ENCODE assay signal across 18 cellular contexts in the genomic region with DNA sequence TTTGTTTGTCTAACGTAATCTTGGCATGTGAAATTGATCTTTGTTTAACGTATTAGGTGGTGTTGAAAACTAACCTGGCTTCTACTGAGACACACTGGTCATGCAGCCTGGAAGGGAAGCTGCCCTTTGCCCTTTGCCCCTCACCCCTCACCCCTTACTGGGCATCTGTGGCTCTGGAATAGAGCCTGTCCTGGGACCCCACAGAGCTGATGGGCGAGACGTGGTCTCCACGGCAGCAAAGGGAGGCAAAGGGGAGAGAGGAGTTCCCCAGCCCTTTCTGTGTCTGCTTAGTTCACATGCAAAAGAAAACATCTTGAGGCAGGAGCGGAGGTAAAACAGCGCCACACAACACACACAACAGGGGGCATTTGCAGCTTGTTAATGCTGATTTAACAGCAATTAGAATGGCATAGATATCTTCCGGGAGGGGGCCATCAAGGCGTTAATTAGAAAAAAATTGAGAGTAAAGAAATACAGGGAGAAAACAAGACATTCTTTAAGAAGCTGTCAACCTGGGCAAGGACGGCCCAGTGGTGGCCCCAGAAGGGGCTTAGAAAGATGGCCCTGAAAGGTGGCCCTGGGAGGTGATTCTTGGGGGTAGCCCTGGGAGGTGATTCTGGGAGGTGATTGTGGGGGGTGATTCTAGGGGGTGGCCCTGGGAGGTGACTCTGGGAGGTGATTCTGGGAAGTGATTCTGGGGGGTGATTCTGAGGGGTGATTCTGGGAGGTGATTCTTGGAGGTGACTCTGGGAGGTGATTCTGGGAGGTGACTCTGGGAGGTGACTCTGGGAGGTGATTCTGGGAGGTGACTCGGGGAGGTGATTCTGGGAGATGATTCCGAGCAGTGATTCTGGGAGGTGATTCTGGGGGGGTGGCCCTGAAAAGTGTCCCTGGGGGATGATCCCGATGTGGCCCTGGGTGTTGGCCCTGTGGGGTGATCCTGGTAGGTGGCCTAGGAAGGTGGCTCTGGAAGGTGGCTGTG. TPM values are rescaled to one million over a fixed set of nuclear protein-coding genes. Genes with fewer than 3 reads are reported as not detected.
"Had no signal": no experiment of that assay in that cellular context is flagged by ENCODE, and none has a peak within 500 bp of the region (broad histone marks: within the 10 kb centered on the region; RNA-seq: fewer than 3 reads in every experiment).

No MANE protein-coding gene starts in this region.

- H3K27ac Mint-ChIP-seq: activated CD4-positive, alpha-beta T cell treated with anti-CD3 and anti-CD28 coated beads, Interleukin-2, amount 10 ng/mL, durations not matched to agents 7 days and 5 days had no signal

- H3K36me3 ChIP-seq: brain microvascular endothelial cell, esophagus squamous epithelium, stomach had no signal

- H3K4me1 Mint-ChIP-seq: naive thymus-derived CD8-positive, alpha-beta T cell had no signal

- ATAC-seq: activated CD4-positive, CD25-positive, alpha-beta regulatory T cell treated with anti-CD3 and anti-CD28 coated beads, Interleukin-2, amount 50 U/mL, for 24 hours; activated T-cell treated with anti-CD3 and anti-CD28 coated beads, Interleukin-2, amount 50 U/mL, for 4 hours; naive thymus-derived CD8-positive, alpha-beta T cell had no signal

- H3K9me3 Mint-ChIP-seq: activated CD4-positive, alpha-beta T cell treated with anti-CD3 and anti-CD28 coated beads, Interleukin-2, amount 10 ng/mL, durations not matched to agents 7 days and 5 days; activated T-cell treated with anti-CD3 and anti-CD28 coated beads, Interleukin-2, amount 50 U/mL, for 4 hours had no signal

- H3K4me3 Mint-ChIP-seq: activated CD4-positive, alpha-beta T cell treated with anti-CD3 and anti-CD28 coated beads, Interleukin-2, amount 10 ng/mL, durations not matched to agents 7 days and 5 days; activated T-cell treated with anti-CD3 and anti-CD28 coated beads, Interleukin-2, amount 50 U/mL, for 4 hours; naive thymus-derived CD8-positive, alpha-beta T cell had no signal

- H3K4me1 ChIP-seq: testis had no signal

- H3K9me3 ChIP-seq: esophagus squamous epithelium, stomach, testis had no signal

- H3K4me3 ChIP-seq: esophagus squamous epithelium, skin epidermis, stomach, testis had no signal

- DNase-seq: activated CD4-positive, alpha-beta T cell treated with anti-CD3 and anti-CD28 coated beads, Interleukin-2, amount 10 ng/mL, durations not matched to agents 7 days and 5 days; activated CD8-positive, alpha-beta memory T cell treated with anti-CD3 and anti-CD28 coated beads, Interleukin-2, amount 50 U/mL, for 4 hours; activated naive CD4-positive, alpha-beta T cell treated with anti-CD3 and anti-CD28 coated beads, Interleukin-2, amount 50 U/mL, for 16 hours; activated T-cell treated with anti-CD3 and anti-CD28 coated beads, Interleukin-2, amount 50 U/mL, for 4 hours; brain microvascular endothelial cell; cerebellar nuclear complex; effector CD4-positive, alpha-beta T cell; esophagus squamous epithelium; mesenchymal stem cell; naive thymus-derived CD8-positive, alpha-beta T cell; retina; stimulated activated CD4-positive, alpha-beta T cell treated with anti-CD3 and anti-CD28 coated beads, Interleukin-15, amount 100 ng/mL, for 24 hours; stimulated activated CD4-positive, alpha-beta T cell treated with anti-CD3 and anti-CD28 coated beads, Interleukin-2, amount 100 ng/mL, for 48 hours; stomach; testis had no signal

- H3K27ac ChIP-seq: brain microvascular endothelial cell, esophagus squamous epithelium, skin epidermis, stomach, testis had no signal

RNA-seq across cellular contexts. Expression of a gene that starts 44.5 kb away (rescaled TPM):
- total RNA-seq: activated T-cell treated with anti-CD3 and anti-CD28 coated beads, Interleukin-2, amount 50 U/mL, for 4 hours; glomerular endothelial cell; naive thymus-derived CD8-positive, alpha-beta T cell had no signal
